In genomic region chr3:82978368-82978767, GRCh38 we compare ENCODE assay signal across 20 cellular contexts.
"Had no signal": no experiment of that assay in that cellular context is flagged by ENCODE, and none has a peak within 500 bp of the region (broad histone marks: within the 10 kb centered on the region; RNA-seq: fewer than 3 reads in every experiment).

No MANE protein-coding gene starts in this region.

- ATAC-seq: activated T-cell treated with anti-CD3 and anti-CD28 coated beads, Interleukin-2, amount 50 U/mL, for 4 hours; naive thymus-derived CD8-positive, alpha-beta T cell; right cardiac atrium; stimulated activated naive B cell treated with anti-CD40 and anti-IgM and Interleukin-4, amounts not matched to agents 10 μg/mL and 1 μg/mL and 100 μg/mL, for 72 hours had no signal

- FAIRE-seq: endometrium, keratinocyte, urothelium cell line had no signal

- H3K9me3 ChIP-seq: adrenal gland, tibial artery had no signal

- H3K4me3 ChIP-seq: adrenal gland, cardiac muscle cell, dorsolateral prefrontal cortex, left ventricle myocardium inferior, skin epidermis, tibial artery had no signal

- H3K36me3 ChIP-seq: adrenal gland, cardiac muscle cell, left ventricle myocardium inferior, tibial artery had no signal

- H3K27ac ChIP-seq: adrenal gland, cardiac muscle cell, dorsolateral prefrontal cortex, left ventricle myocardium inferior, skin epidermis, tibial artery had no signal

- H3K27me3 ChIP-seq: adrenal gland, cardiac muscle cell, dorsolateral prefrontal cortex, tibial artery had no signal

- DNase-seq: activated CD4-positive, alpha-beta memory T cell treated with anti-CD3 and anti-CD28 coated beads, Interleukin-2, amount 10 ng/mL, durations not matched to agents 7 days and 5 days; activated CD4-positive, alpha-beta T cell treated with anti-CD3 and anti-CD28 coated beads for 4 hours; activated effector memory CD4-positive, alpha-beta T cell treated with Interleukin-2 at 50 U/mL for 16 hours; activated naive CD4-positive, alpha-beta T cell treated with anti-CD3 and anti-CD28 coated beads, Interleukin-2, amount 50 U/mL, for 16 hours; activated T-cell treated with anti-CD3 and anti-CD28 coated beads, Interleukin-2, amount 50 U/mL, for 4 hours; adrenal gland; dorsolateral prefrontal cortex; left ventricle myocardium inferior; naive thymus-derived CD8-positive, alpha-beta T cell; nucleus accumbens; right cardiac atrium; stimulated activated CD4-positive, alpha-beta T cell treated with anti-CD3 and anti-CD28 coated beads, Interleukin-15, amount 100 ng/mL, for 24 hours; stimulated activated CD4-positive, alpha-beta T cell treated with anti-CD3 and anti-CD28 coated beads, Interleukin-4, amount 100 ng/mL, for 1 hour; stimulated activated naive B cell treated with anti-CD40 and anti-IgM and Interleukin-4, amounts not matched to agents 10 μg/mL and 1 μg/mL and 100 μg/mL, for 72 hours; tibial artery had no signal

- H3K4me1 ChIP-seq: adrenal gland, left ventricle myocardium inferior had no signal
